ENCODE assay signal across 8 cellular contexts in genomic region chr11:86068138-86068861, GRCh38. TPM values are rescaled to one million over a fixed set of nuclear protein-coding genes. Genes with fewer than 3 reads are reported as not detected.
A peak's percentile ranks its signal among the peaks of the same experiment; 100 is the strongest.
DNase-seq lines count a peak whose midpoint lies in the region; ATAC-seq and TF ChIP-seq lines count a peak whose summit lies in the region.

No MANE protein-coding gene starts in this region.

- peak overlapping the region; percentile 56; the same call in 1 of the 2 replicates for H2AFZ ChIP-seq in PC-9

- 0 to 1% (median 1%) methylated on average over 45 to 46 of the region's 46 CpGs for WGBS in ovary, 3 donors

- no peak for TF ChIP-seq POLR2A in ovary (IDR thresholded peaks at IDR 0.05)

- ATAC-seq in GM18861 (IDR thresholded peaks at IDR 0.05; ENCODE audit: unreplicated experiment) (peak; percentile 8), HG03066 (IDR thresholded peaks at IDR 0.05; ENCODE audit: low read depth, unreplicated experiment) (peak; percentile 15), Right ventricle myocardium superior (ENCODE audit: poor library complexity) (peak; percentile 20)

- no peaks in the 10 kb centered on the region for H3K9me2 ChIP-seq in PC-9 (ENCODE audit: insufficient read depth)

- H3K36me3 Mint-ChIP-seq in activated naive CD4-positive, alpha-beta T cell treated with anti-CD3 and anti-CD28 coated beads, Interleukin-2, amount 10 ng/mL, durations not matched to agents 7 days and 5 days: peaks cover 27% of the 10 kb centered on the region

- peak overlapping the region; percentile 99 for H3K4me3 Mint-ChIP-seq in activated naive CD4-positive, alpha-beta T cell treated with anti-CD3 and anti-CD28 coated beads, Interleukin-2, amount 10 ng/mL, durations not matched to agents 7 days and 5 days

- peaks cover 28% of the 10 kb centered on the region for H3F3A ChIP-seq in PC-9 (ENCODE audit: insufficient read depth, low read depth)

- no peaks in the 10 kb centered on the region for H3K27me3 Mint-ChIP-seq in activated naive CD4-positive, alpha-beta T cell treated with anti-CD3 and anti-CD28 coated beads, Interleukin-2, amount 10 ng/mL, durations not matched to agents 7 days and 5 days

- H3K4me1 ChIP-seq in PC-9 (replicated peaks; ENCODE audit: insufficient read depth) (peaks cover 49% of the 10 kb centered on the region), ovary (ENCODE audit: insufficient read depth) (peaks cover 9% of the 10 kb centered on the region)

- no peak for TF ChIP-seq EP300 in ovary (IDR thresholded peaks at IDR 0.05)

- H3K27ac ChIP-seq in PC-9 (peak overlapping the region; percentile 99), ovary (peak overlapping the region; percentile 85 to 88)

- H3K27ac Mint-ChIP-seq in activated naive CD4-positive, alpha-beta T cell treated with anti-CD3 and anti-CD28 coated beads, Interleukin-2, amount 10 ng/mL, durations not matched to agents 7 days and 5 days: peak overlapping the region; percentile 94

- peak overlapping the region; percentile 97 for H3K4me2 ChIP-seq in PC-9

- TSS peak; percentile 39 for BruUV-seq in PC-9 (replicated peaks; lab: Mats Ljungman, UMichigan)

- peaks cover 54% of the 10 kb centered on the region for H3K79me2 ChIP-seq in PC-9 (ENCODE audit: low read depth)

- H3K4me3 ChIP-seq in AG04449 (ENCODE audit: low read depth, low read length) (peak overlapping the region; percentile 94), PC-9 (peak overlapping the region; percentile 85), ovary (peak overlapping the region; percentile 84)

- peaks cover 45% of the 10 kb centered on the region for H4K20me1 ChIP-seq in PC-9 (ENCODE audit: insufficient read depth)

- DNase-seq in AG04449 (ENCODE audit: low read depth, low spot score) (no peak), PC-9 (peak in 1 of 2 experiments; percentile 23), Right ventricle myocardium superior (peak; percentile 63), ovary (peak in 2 of 5 donors; percentile 51 to 54), GF-D8 (lab: John Stamatoyannopoulos, UW) (no peak)
- peak; percentile 55 for DNase-seq in activated naive CD4-positive, alpha-beta T cell treated with anti-CD3 and anti-CD28 coated beads, Interleukin-2, amount 10 ng/mL, durations not matched to agents 7 days and 5 days

- H3K36me3 ChIP-seq in PC-9 (ENCODE audit: low read depth): no peaks in the 10 kb centered on the region
- H3K36me3 ChIP-seq in ovary: no peaks in the 10 kb centered on the region

- intact Hi-C loops in PC-9 (cut with micrococcal nuclease; ENCODE audit: unreplicated experiment): no loop called here
- intact Hi-C loops in Right ventricle myocardium superior (cut with DNase I): no loop called here
- intact Hi-C loops in ovary (cut with DNase I): loop anchor here in 1 of 4 donors (10.0 kb wide), 1 partner anchor 107 kb away; no protein-coding TSS in a partner anchor

- CTCF ChIA-PET in AG04449 (lab: Yijun Ruan, JAX): interaction anchor here (1.2 to 5.4 kb wide), 9 partner anchors 10 to 151 kb away, joined by 3 to 36 read pairs (median 4); no protein-coding TSS in a partner anchor
- CTCF ChIA-PET in PC-9 (lab: Charles Lee): interaction anchor here (0.6 to 1.3 kb wide), 4 partner anchors 106 to 192 kb away, joined by 3 to 5 read pairs (median 4); no protein-coding TSS in a partner anchor
- CTCF ChIA-PET in activated naive CD4-positive, alpha-beta T cell treated with anti-CD3 and anti-CD28 coated beads, Interleukin-2, amount 10 ng/mL, durations not matched to agents 7 days and 5 days (lab: Charles Lee): interaction anchor here (0.8 to 4.8 kb wide), 10 partner anchors 22 to 150 kb away, joined by 3 to 47 read pairs (median 3); no protein-coding TSS in a partner anchor

- TF ChIP-seq CTCF in AG04449 (IDR thresholded peaks at IDR 0.05; ENCODE audit: insufficient read depth, low read length, missing control alignments): no peak
- TF ChIP-seq CTCF in PC-9 (conservative IDR thresholded peaks at IDR 0.05): no peak
- TF ChIP-seq CTCF in ovary (IDR thresholded peaks at IDR 0.05): no peak

- H3K4me1 Mint-ChIP-seq in activated naive CD4-positive, alpha-beta T cell treated with anti-CD3 and anti-CD28 coated beads, Interleukin-2, amount 10 ng/mL, durations not matched to agents 7 days and 5 days: peaks cover 40% of the 10 kb centered on the region

- H3K27me3 ChIP-seq in PC-9 (ENCODE audit: insufficient read depth, low read depth): no peaks in the 10 kb centered on the region
- H3K27me3 ChIP-seq in ovary: no peaks in the 10 kb centered on the region

- H3K9me3 ChIP-seq in PC-9 (ENCODE audit: insufficient read depth, low read depth) (no peaks in the 10 kb centered on the region; the same call in 1 of the 2 replicates), ovary (no peaks in the 10 kb centered on the region)

- POLR2A ChIA-PET in AG04449 (lab: Yijun Ruan, JAX): interaction anchor here (0.7 to 3.4 kb wide), 12 partner anchors 17 to 176 kb away, joined by 3 to 37 read pairs (median 6); partner anchors contain the start of gene EED
- POLR2A ChIA-PET in PC-9 (lab: Charles Lee; ENCODE audit: unreplicated experiment): interaction anchor here (0.5 to 1.1 kb wide), 6 partner anchors 105 to 428 kb away, joined by 3 to 6 read pairs (median 4); no protein-coding TSS in a partner anchor

- no peaks in the 10 kb centered on the region for H3K9me3 Mint-ChIP-seq in activated naive CD4-positive, alpha-beta T cell treated with anti-CD3 and anti-CD28 coated beads, Interleukin-2, amount 10 ng/mL, durations not matched to agents 7 days and 5 days

RNA-seq across cellular contexts. Expression of gene PICALM, which starts 0.6 kb away (rescaled TPM):
- total RNA-seq in PC-9 (2021): 92.3 and 116 TPM in 2 replicates
- total RNA-seq in Right ventricle myocardium superior: 119 TPM
- 100 to 1,000 TPM; 176 to 274 (median 206) TPM for total RNA-seq in ovary
- 100 to 1,000 TPM; 103 to 250 TPM for polyA plus RNA-seq in ovary

Comparison
In these comparisons a context has a peak if more than half of its experiments do, and no peak if none do; other contexts are left out.
1. DNase-seq: peak in activated naive CD4-positive, alpha-beta T cell treated with anti-CD3 and anti-CD28 coated beads, Interleukin-2, amount 10 ng/mL, durations not matched to agents 7 days and 5 days (single experiment) and Right ventricle myocardium superior (single experiment); none in AG04449 (single experiment) and GF-D8 (single experiment).
2. Peak in every context shown above with its lines, with median percentiles within 50 percentile points of each other: H3K4me3 ChIP-seq and ATAC-seq.